ENCODE assay signal across 1 cellular context in the genomic region with DNA sequence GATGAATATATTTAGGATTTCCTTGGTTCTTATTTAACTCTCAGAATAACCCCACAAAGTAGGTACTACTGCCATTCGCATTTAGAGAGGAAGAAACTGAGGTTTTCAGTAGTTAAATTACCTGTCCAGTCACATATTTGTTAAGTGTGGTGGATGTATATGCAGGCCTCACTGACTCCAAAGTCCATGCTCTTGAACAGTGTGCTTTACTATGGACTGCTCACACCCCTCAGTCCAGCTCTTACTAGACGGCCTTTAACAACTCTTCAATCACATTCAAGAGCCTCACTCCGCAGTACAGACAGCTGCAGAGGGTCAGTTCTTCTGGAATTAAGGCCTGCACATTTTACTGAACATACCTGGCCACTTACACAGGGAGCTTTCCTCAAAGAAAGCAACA.
A peak's percentile ranks its signal among the peaks of the same experiment; 100 is the strongest.
TF ChIP-seq lines count a peak whose summit lies in the region.

No MANE protein-coding gene starts in this region.

TF ChIP-seq in HepG2, 621 proteins besides CTCF, POLR2A, EP300 and RAD21 (continued from another document):
- TF ChIP-seq, protein P1, sequence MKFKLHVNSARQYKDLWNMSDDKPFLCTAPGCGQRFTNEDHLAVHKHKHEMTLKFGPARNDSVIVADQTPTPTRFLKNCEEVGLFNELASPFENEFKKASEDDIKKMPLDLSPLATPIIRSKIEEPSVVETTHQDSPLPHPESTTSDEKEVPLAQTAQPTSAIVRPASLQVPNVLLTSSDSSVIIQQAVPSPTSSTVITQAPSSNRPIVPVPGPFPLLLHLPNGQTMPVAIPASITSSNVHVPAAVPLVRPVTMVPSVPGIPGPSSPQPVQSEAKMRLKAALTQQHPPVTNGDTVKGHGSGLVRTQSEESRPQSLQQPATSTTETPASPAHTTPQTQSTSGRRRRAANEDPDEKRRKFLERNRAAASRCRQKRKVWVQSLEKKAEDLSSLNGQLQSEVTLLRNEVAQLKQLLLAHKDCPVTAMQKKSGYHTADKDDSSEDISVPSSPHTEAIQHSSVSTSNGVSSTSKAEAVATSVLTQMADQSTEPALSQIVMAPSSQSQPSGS (CRISPR knock-in tag; IDR thresholded peaks at IDR 0.05), result no peak
- TF ChIP-seq AHR (CRISPR knock-in tag; IDR thresholded peaks at IDR 0.05), result no peak
- TF ChIP-seq, protein P2, sequence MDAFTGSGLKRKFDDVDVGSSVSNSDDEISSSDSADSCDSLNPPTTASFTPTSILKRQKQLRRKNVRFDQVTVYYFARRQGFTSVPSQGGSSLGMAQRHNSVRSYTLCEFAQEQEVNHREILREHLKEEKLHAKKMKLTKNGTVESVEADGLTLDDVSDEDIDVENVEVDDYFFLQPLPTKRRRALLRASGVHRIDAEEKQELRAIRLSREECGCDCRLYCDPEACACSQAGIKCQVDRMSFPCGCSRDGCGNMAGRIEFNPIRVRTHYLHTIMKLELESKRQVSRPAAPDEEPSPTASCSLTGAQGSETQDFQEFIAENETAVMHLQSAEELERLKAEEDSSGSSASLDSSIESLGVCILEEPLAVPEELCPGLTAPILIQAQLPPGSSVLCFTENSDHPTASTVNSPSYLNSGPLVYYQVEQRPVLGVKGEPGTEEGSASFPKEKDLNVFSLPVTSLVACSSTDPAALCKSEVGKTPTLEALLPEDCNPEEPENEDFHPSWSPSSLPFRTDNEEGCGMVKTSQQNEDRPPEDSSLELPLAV (CRISPR knock-in tag; conservative IDR thresholded peaks at IDR 0.05; ENCODE audit: low read depth), result no peak
- TF ChIP-seq ZNF446 (CRISPR knock-in tag; IDR thresholded peaks at IDR 0.05), result no peak
- TF ChIP-seq ZNF225 (CRISPR knock-in tag; IDR thresholded peaks at IDR 0.05), result no peak
- TF ChIP-seq, protein P3, sequence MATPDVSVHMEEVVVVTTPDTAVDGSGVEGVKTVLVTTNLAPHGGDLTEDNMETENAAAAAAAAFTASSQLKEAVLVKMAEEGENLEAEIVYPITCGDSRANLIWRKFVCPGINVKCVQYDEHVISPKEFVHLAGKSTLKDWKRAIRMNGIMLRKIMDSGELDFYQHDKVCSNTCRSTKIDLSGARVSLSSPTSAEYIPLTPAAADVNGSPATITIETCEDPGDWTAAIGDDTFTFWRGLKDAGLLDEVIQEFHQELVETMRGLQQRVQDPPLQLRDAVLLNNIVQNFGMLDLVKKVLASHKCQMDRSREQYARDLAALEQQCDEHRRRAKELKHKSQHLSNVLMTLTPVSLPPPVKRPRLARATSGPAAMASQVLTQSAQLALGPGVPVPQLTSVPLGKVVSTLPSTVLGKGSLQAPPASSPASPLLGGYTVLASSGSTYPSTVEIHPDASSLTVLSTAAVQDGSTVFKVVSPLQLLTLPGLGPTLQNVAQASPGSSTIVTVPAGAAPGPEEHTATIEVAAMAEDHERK (CRISPR knock-in tag; IDR thresholded peaks at IDR 0.05; ENCODE audit: low read depth), result no peak
- TF ChIP-seq ARNT (IDR thresholded peaks at IDR 0.05), result no peak
- TF ChIP-seq NBN (conservative IDR thresholded peaks at IDR 0.05), result no peak
- no peak for TF ChIP-seq TMF1 (CRISPR knock-in tag; IDR thresholded peaks at IDR 0.05; ENCODE audit: low read depth)
- TF ChIP-seq NKX3-1 (CRISPR knock-in tag; IDR thresholded peaks at IDR 0.05), result no peak
- TF ChIP-seq, protein P4, sequence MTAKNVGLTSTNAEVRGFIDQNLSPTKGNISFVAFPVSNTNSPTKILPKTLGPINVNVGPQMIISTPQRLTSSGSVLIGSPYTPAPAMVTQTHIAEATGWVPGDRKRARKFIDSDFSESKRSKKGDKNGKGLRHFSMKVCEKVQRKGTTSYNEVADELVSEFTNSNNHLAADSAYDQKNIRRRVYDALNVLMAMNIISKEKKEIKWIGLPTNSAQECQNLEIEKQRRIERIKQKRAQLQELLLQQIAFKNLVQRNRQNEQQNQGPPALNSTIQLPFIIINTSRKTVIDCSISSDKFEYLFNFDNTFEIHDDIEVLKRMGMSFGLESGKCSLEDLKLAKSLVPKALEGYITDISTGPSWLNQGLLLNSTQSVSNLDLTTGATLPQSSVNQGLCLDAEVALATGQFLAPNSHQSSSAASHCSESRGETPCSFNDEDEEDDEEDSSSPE (CRISPR knock-in tag; IDR thresholded peaks at IDR 0.05), result no peak
- peak; percentile 39; the same call in 1 of the 2 replicates for TF ChIP-seq ZMYM4 (CRISPR knock-in tag; IDR thresholded peaks at IDR 0.05)
- TF ChIP-seq ZNF274 (CRISPR knock-in tag; IDR thresholded peaks at IDR 0.05), result no peak
- TF ChIP-seq, protein P5, sequence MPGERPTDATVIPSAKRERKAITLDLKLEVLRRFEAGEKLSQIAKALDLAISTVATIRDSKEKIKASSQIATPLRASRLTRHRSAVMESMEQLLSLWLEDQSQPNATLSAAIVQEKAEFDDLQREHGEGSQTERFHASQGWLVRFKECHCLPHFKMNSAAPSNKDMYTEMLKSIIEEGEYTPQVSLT (CRISPR knock-in tag; IDR thresholded peaks at IDR 0.05; ENCODE audit: borderline replicate concordance, low read depth), result no peak
- TF ChIP-seq ZNF746 (CRISPR knock-in tag; IDR thresholded peaks at IDR 0.05), result no peak
- no peak for TF ChIP-seq KDM5B (CRISPR knock-in tag; IDR thresholded peaks at IDR 0.05; ENCODE audit: borderline replicate concordance)
- TF ChIP-seq, protein P6, sequence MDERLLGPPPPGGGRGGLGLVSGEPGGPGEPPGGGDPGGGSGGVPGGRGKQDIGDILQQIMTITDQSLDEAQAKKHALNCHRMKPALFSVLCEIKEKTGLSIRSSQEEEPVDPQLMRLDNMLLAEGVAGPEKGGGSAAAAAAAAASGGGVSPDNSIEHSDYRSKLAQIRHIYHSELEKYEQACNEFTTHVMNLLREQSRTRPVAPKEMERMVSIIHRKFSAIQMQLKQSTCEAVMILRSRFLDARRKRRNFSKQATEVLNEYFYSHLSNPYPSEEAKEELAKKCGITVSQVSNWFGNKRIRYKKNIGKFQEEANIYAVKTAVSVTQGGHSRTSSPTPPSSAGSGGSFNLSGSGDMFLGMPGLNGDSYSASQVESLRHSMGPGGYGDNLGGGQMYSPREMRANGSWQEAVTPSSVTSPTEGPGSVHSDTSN (CRISPR knock-in tag; IDR thresholded peaks at IDR 0.05), result no peak
- peak; percentile 51 for TF ChIP-seq HNF4G (IDR thresholded peaks at IDR 0.05; ENCODE audit: borderline replicate concordance, low read depth, low read length)
- TF ChIP-seq HNF4G (CRISPR knock-in tag; IDR thresholded peaks at IDR 0.05; ENCODE audit: borderline replicate concordance, low read depth), result no peak
- TF ChIP-seq CCDC6 (CRISPR knock-in tag; IDR thresholded peaks at IDR 0.05), result no peak
- TF ChIP-seq ZNF329 (CRISPR knock-in tag; IDR thresholded peaks at IDR 0.05; ENCODE audit: low read depth), result no peak
- no peak for TF ChIP-seq ZNF572 (CRISPR knock-in tag; IDR thresholded peaks at IDR 0.05)
- no peak for TF ChIP-seq SMARCC2 (IDR thresholded peaks at IDR 0.05)
- TF ChIP-seq ZNF777 (CRISPR knock-in tag; IDR thresholded peaks at IDR 0.05), result 0 out of 2 replicates have a peak, but pooled peaks have one; percentile 24
- no peak for TF ChIP-seq U2AF1 (optimal IDR thresholded peaks at IDR 0.05; ENCODE audit: low read depth, low read length)
- TF ChIP-seq TARDBP (CRISPR knock-in tag; IDR thresholded peaks at IDR 0.05), result no peak
- TF ChIP-seq, protein P7, sequence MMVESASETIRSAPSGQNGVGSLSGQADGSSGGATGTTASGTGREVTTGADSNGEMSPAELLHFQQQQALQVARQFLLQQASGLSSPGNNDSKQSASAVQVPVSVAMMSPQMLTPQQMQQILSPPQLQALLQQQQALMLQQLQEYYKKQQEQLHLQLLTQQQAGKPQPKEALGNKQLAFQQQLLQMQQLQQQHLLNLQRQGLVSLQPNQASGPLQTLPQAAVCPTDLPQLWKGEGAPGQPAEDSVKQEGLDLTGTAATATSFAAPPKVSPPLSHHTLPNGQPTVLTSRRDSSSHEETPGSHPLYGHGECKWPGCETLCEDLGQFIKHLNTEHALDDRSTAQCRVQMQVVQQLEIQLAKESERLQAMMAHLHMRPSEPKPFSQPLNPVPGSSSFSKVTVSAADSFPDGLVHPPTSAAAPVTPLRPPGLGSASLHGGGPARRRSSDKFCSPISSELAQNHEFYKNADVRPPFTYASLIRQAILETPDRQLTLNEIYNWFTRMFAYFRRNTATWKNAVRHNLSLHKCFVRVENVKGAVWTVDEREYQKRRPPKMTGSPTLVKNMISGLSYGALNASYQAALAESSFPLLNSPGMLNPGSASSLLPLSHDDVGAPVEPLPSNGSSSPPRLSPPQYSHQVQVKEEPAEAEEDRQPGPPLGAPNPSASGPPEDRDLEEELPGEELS (CRISPR knock-in tag; IDR thresholded peaks at IDR 0.05), result no peak
- TF ChIP-seq JUND (CRISPR knock-in tag; IDR thresholded peaks at IDR 0.05), result no peak
- no peak for TF ChIP-seq POLR2G (IDR thresholded peaks at IDR 0.05; ENCODE audit: low read depth, low read length)
- TF ChIP-seq CHD2 (IDR thresholded peaks at IDR 0.05; ENCODE audit: low read depth, low read length), result no peak
- no peak for TF ChIP-seq FOXA3 (CRISPR knock-in tag; IDR thresholded peaks at IDR 0.05)
- TF ChIP-seq, protein P8, sequence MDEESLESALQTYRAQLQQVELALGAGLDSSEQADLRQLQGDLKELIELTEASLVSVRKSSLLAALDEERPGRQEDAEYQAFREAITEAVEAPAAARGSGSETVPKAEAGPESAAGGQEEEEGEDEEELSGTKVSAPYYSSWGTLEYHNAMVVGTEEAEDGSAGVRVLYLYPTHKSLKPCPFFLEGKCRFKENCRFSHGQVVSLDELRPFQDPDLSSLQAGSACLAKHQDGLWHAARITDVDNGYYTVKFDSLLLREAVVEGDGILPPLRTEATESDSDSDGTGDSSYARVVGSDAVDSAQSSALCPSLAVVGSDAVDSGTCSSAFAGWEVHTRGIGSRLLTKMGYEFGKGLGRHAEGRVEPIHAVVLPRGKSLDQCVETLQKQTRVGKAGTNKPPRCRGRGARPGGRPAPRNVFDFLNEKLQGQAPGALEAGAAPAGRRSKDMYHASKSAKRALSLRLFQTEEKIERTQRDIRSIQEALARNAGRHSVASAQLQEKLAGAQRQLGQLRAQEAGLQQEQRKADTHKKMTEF (CRISPR knock-in tag; IDR thresholded peaks at IDR 0.05), result no peak
- TF ChIP-seq RNF2 (conservative IDR thresholded peaks at IDR 0.05; ENCODE audit: low read depth), result no peak
TF ChIP-seq in HepG2: peak in this region for 6.
